In the genomic region with DNA sequence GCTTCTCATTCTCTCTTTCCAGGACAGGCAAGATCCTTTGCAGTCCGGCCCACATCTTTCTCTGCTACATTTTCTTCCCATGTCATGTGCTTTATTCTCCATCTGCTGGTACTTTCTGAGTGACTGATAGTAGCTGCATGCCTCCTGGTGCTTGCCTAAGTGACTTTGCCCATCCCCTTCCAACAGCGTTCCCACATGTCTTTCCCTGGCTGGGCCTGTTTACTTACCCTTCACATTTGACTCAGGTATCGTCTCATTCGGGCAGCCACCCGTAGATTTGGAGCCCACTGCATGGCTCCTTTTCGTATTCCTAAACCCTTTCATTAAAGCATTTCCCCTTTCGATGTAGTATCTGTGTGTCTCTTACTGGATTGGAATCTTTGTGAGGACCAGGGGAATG, we compare ENCODE assay signal across 16 cellular contexts. TPM values are rescaled to one million over a fixed set of nuclear protein-coding genes. Genes with fewer than 3 reads are reported as not detected.
DNase-seq lines count a peak whose midpoint lies in the region; ATAC-seq and TF ChIP-seq lines count a peak whose summit lies in the region.
"Had no signal": no experiment of that assay in that cellular context is flagged by ENCODE, and none has a peak within 500 bp of the region (broad histone marks: within the 10 kb centered on the region; RNA-seq: fewer than 3 reads in every experiment).

No MANE protein-coding gene starts in this region.

- H3K4me3 Mint-ChIP-seq in memory B cell (no peak overlapping the region), CD14-positive monocyte (no peak overlapping the region)
- H3K4me3 Mint-ChIP-seq: B cell; CD4-positive, CD25-positive, alpha-beta regulatory T cell; GM23338; IgD-negative memory B cell had no signal

- no peaks in the 10 kb centered on the region for H3K27me3 ChIP-seq in left ventricle myocardium inferior (ENCODE audit: low read depth)

- H3K9me3 ChIP-seq in left ventricle myocardium inferior (replicated peaks): no peaks in the 10 kb centered on the region

- no peak overlapping the region for H3K4me3 ChIP-seq in left ventricle myocardium inferior
- H3K4me3 ChIP-seq: GM23338 had no signal

- H3K36me3 ChIP-seq in left ventricle myocardium inferior: peaks cover 80% of the 10 kb centered on the region

- peak overlapping the region; percentile 80 for H3K27ac ChIP-seq in left ventricle myocardium inferior (replicated peaks)

- no peaks in the 10 kb centered on the region for H3K9me3 Mint-ChIP-seq in memory B cell
- H3K9me3 Mint-ChIP-seq in CD14-positive monocyte: peaks cover 0 to 2% (median 0%) of the 10 kb centered on the region in 7 donors
- H3K9me3 Mint-ChIP-seq: CD4-positive, CD25-positive, alpha-beta regulatory T cell; GM23338; IgD-negative memory B cell had no signal

- DNase-seq in left ventricle myocardium inferior: no peak
- DNase-seq in cardiac septum (ENCODE audit: low spot score): no peak
- DNase-seq in NCI-H69 (lab: John Stamatoyannopoulos, UW): peak; percentile 15
- DNase-seq in memory B cell (ENCODE audit: low spot score in 2 of 2): no peak
- no peak for DNase-seq in CD14-positive monocyte (ENCODE audit: low spot score)
- DNase-seq in dedifferentiated amniotic fluid mesenchymal stem cell (ENCODE audit: extremely low spot score): no peak
- no peak for DNase-seq in central memory CD4-positive, alpha-beta T cell
- DNase-seq: CD4-positive, CD25-positive, alpha-beta regulatory T cell; DMS79; Karpas-422; NCI-H1436; NCI-H2081; NCI-H774 had no signal

- H3K36me3 Mint-ChIP-seq in memory B cell: peaks cover 40% of the 10 kb centered on the region
- peaks cover 75 to 88% of the 10 kb centered on the region in 2 donors for H3K36me3 Mint-ChIP-seq in CD14-positive monocyte

- intact Hi-C loops in left ventricle myocardium inferior (cut with micrococcal nuclease) (no loop called here), cardiac septum (cut with DNase I) (no loop called here), CD14-positive monocyte (cut with micrococcal nuclease) (no loop called here)

- H3K27ac Mint-ChIP-seq in memory B cell (peak overlapping the region; percentile 14), CD14-positive monocyte (peak overlapping the region in 2 of 7 donors; percentile 0 to 7)
- H3K27ac Mint-ChIP-seq: B cell; CD4-positive, CD25-positive, alpha-beta regulatory T cell had no signal

- ATAC-seq in memory B cell (ENCODE audit: low read depth): no peak
- ATAC-seq: GM23338 had no signal

- H3K27me3 Mint-ChIP-seq in memory B cell: no peaks in the 10 kb centered on the region
- peaks cover 0 to 2% (median 0%) of the 10 kb centered on the region in 3 donors for H3K27me3 Mint-ChIP-seq in CD14-positive monocyte (ENCODE audit: low read depth in 3 of 3)
- H3K27me3 Mint-ChIP-seq: B cell; CD4-positive, CD25-positive, alpha-beta regulatory T cell; IgD-negative memory B cell had no signal

- TF ChIP-seq CTCF in left ventricle myocardium inferior (IDR thresholded peaks at IDR 0.05; ENCODE audit: borderline replicate concordance) (no peak), CD14-positive monocyte (IDR thresholded peaks at IDR 0.05) (no peak)

- H3K4me1 Mint-ChIP-seq in memory B cell (peaks cover 3% of the 10 kb centered on the region), CD14-positive monocyte (peaks cover 10% of the 10 kb centered on the region)
- H3K4me1 Mint-ChIP-seq: B cell, GM23338 had no signal

- H3K4me1 ChIP-seq in left ventricle myocardium inferior: peaks cover 29% of the 10 kb centered on the region

RNA-seq across cellular contexts. Expression of gene TYW1, which starts 24.6 kb away (rescaled TPM):
- 11.1 TPM for total RNA-seq in left ventricle myocardium inferior
- total RNA-seq in cardiac septum: 11.2 TPM
- 1 to 10 TPM; 6.3 to 7.2 TPM for polyA plus RNA-seq in CD14-positive monocyte

RNA-seq across cellular contexts. Expression of gene SBDS, which starts 25.9 kb away (rescaled TPM):
- total RNA-seq in left ventricle myocardium inferior (211 TPM), cardiac septum (242 TPM)
- 10 to 100 TPM; 31.7 to 34.8 TPM for polyA plus RNA-seq in CD14-positive monocyte
